9 cellular contexts compared by ENCODE assay signal in the genomic region with DNA sequence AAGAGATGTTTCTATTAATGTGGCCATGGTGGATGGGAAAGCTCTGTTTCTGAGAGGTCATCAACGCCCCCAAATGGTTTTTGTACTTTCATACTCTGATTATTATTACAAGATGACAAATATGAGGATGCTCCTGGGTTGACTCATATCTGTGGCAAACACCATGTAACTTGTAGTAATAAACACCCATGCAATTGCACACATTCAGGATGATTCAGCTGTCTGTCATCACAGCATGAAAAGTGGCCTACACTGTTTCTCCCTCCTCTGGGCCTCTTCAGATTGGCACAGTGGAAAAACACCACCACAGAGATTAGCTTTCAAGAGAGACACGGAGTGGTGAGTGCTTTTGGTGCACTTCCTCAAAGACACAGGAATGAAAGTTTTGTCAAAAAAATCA.
DNase-seq lines count a peak whose midpoint lies in the region; ATAC-seq and TF ChIP-seq lines count a peak whose summit lies in the region.
"Had no signal": no experiment of that assay in that cellular context is flagged by ENCODE, and none has a peak within 500 bp of the region (broad histone marks: within the 10 kb centered on the region; RNA-seq: fewer than 3 reads in every experiment).

No MANE protein-coding gene starts in this region.

- DNase-seq in activated naive CD4-positive, alpha-beta T cell treated with anti-CD3 and anti-CD28 coated beads, Interleukin-2, amount 50 U/mL, for 72 hours (ENCODE audit: low spot score in 2 of 2) = peak in 1 of 2 donors; percentile 21
- DNase-seq in activated naive CD4-positive, alpha-beta T cell treated with anti-CD3 and anti-CD28 coated beads, Interleukin-2, amount 50 U/mL, for 16 hours = no peak
- DNase-seq in LoVo (ENCODE audit: low spot score) (peak; percentile 72), brain pericyte (ENCODE audit: low read depth, low spot score) (peak; percentile 62), lower lobe of right lung (no peak), DMS114 treated with DMSO at 0.1 percent for 48 hours (lab: John Stamatoyannopoulos, UW; ENCODE audit: unreplicated experiment) (no peak)
- DNase-seq in stimulated activated naive B cell treated with anti-CD40 and anti-IgM and Interleukin-4, amounts not matched to agents 10 μg/mL and 1 μg/mL and 100 μg/mL, for 72 hours = no peak
- DNase-seq: retina had no signal

- H3K9me3 ChIP-seq in lower lobe of right lung = no peaks in the 10 kb centered on the region

- no peaks in the 10 kb centered on the region for H3K4me1 Mint-ChIP-seq in stimulated activated naive B cell treated with anti-CD40 and anti-IgM and Interleukin-4, amounts not matched to agents 10 μg/mL and 1 μg/mL and 100 μg/mL, for 72 hours

- H3K36me3 Mint-ChIP-seq in activated naive CD4-positive, alpha-beta T cell treated with anti-CD3 and anti-CD28 coated beads, Interleukin-2, amount 50 U/mL, for 72 hours = peaks cover 0 to 5% of the 10 kb centered on the region in 2 donors
- no peaks in the 10 kb centered on the region for H3K36me3 Mint-ChIP-seq in stimulated activated naive B cell treated with anti-CD40 and anti-IgM and Interleukin-4, amounts not matched to agents 10 μg/mL and 1 μg/mL and 100 μg/mL, for 72 hours

- H3K27me3 Mint-ChIP-seq in stimulated activated naive B cell treated with anti-CD40 and anti-IgM and Interleukin-4, amounts not matched to agents 10 μg/mL and 1 μg/mL and 100 μg/mL, for 72 hours = no peaks in the 10 kb centered on the region

- intact Hi-C loops in lower lobe of right lung (cut with DNase I) = no loop called here

- peak; percentile 64 to 98 for ATAC-seq in activated naive CD4-positive, alpha-beta T cell treated with anti-CD3 and anti-CD28 coated beads, Interleukin-2, amount 50 U/mL, for 72 hours
- peak; percentile 74 to 80 for ATAC-seq in stimulated activated naive B cell treated with anti-CD40 and anti-IgM and Interleukin-4, amounts not matched to agents 10 μg/mL and 1 μg/mL and 100 μg/mL, for 72 hours (replicated peaks)
- ATAC-seq in lower lobe of right lung (no peak), HG03025 (IDR thresholded peaks at IDR 0.05; ENCODE audit: low FRiP score, unreplicated experiment) (no peak)

- no peak overlapping the region for H3K4me3 ChIP-seq in lower lobe of right lung

- no peak overlapping the region for H3K4me3 Mint-ChIP-seq in stimulated activated naive B cell treated with anti-CD40 and anti-IgM and Interleukin-4, amounts not matched to agents 10 μg/mL and 1 μg/mL and 100 μg/mL, for 72 hours

- no peak overlapping the region for H3K27ac ChIP-seq in lower lobe of right lung

- H3K27me3 ChIP-seq in lower lobe of right lung (ENCODE audit: low read depth) = no peaks in the 10 kb centered on the region

- TF ChIP-seq CTCF in lower lobe of right lung (IDR thresholded peaks at IDR 0.05) = no peak

- no peaks in the 10 kb centered on the region for H3K9me3 Mint-ChIP-seq in activated naive CD4-positive, alpha-beta T cell treated with anti-CD3 and anti-CD28 coated beads, Interleukin-2, amount 50 U/mL, for 72 hours
- no peaks in the 10 kb centered on the region for H3K9me3 Mint-ChIP-seq in stimulated activated naive B cell treated with anti-CD40 and anti-IgM and Interleukin-4, amounts not matched to agents 10 μg/mL and 1 μg/mL and 100 μg/mL, for 72 hours

- H3K4me1 ChIP-seq in lower lobe of right lung = no peaks in the 10 kb centered on the region

- peak overlapping the region in 1 of 2 donors; percentile 94 for H3K27ac Mint-ChIP-seq in activated naive CD4-positive, alpha-beta T cell treated with anti-CD3 and anti-CD28 coated beads, Interleukin-2, amount 50 U/mL, for 72 hours
- H3K27ac Mint-ChIP-seq in stimulated activated naive B cell treated with anti-CD40 and anti-IgM and Interleukin-4, amounts not matched to agents 10 μg/mL and 1 μg/mL and 100 μg/mL, for 72 hours = peak overlapping the region; percentile 4

- H3K36me3 ChIP-seq in lower lobe of right lung = no peaks in the 10 kb centered on the region

Comparison
In these comparisons a context has a peak if more than half of its experiments do, and no peak if none do; other contexts are left out.
1. ATAC-seq: peak in activated naive CD4-positive, alpha-beta T cell treated with anti-CD3 and anti-CD28 coated beads, Interleukin-2, amount 50 U/mL, for 72 hours (2 of 2) and stimulated activated naive B cell treated with anti-CD40 and anti-IgM and Interleukin-4, amounts not matched to agents 10 μg/mL and 1 μg/mL and 100 μg/mL, for 72 hours (2 of 2); none in lower lobe of right lung (0 of 2) and HG03025 (single experiment).
2. DNase-seq: peak in LoVo (single experiment) and brain pericyte (single experiment); none in activated naive CD4-positive, alpha-beta T cell treated with anti-CD3 and anti-CD28 coated beads, Interleukin-2, amount 50 U/mL, for 16 hours (single experiment), stimulated activated naive B cell treated with anti-CD40 and anti-IgM and Interleukin-4, amounts not matched to agents 10 μg/mL and 1 μg/mL and 100 μg/mL, for 72 hours (single experiment), lower lobe of right lung (single experiment) and DMS114 treated with DMSO at 0.1 percent for 48 hours (single experiment).